ENCODE assay signal across 8 cellular contexts in the genomic region with DNA sequence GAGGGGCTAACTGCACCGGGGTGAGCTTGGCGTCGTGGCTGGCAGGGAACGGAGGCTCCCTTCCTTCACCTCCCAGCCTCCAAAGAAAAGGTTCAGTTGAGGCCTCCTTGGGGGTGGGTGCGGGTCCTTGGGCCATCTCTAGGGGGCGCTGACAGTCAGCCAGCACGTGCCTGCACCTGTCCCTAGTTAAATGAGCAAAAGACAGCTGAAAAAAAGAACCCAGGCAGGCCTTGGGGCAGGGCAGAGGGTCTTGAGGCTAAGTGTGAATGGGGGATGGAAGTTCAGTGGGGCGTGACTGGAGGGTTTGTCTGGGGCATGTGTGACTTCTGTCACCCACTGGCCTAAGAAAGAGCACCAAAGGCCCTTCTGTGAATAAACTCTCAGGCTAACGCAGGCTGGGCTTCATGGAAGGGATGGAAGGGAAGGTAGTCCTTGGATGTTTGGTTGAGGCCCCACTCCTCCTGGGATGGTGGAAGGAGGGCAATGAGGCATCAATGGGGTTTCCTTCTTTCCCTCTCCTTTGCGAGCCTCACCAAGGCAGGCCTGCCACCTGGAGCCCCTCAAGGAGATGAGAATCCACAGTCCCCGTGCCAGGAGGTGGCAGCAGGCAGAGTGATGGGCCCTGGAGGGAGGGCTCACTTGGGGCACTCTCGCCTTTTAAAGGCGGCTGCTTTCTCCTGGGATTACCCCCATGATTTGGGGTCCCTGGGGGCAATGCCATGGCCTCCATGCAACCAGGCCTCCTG. TPM values are rescaled to one million over a fixed set of nuclear protein-coding genes. Genes with fewer than 3 reads are reported as not detected.
DNase-seq lines count a peak whose midpoint lies in the region; ATAC-seq and TF ChIP-seq lines count a peak whose summit lies in the region.

No MANE protein-coding gene starts in this region.

- no peaks in the 10 kb centered on the region for H3K9me2 ChIP-seq in SK-N-SH

- peak overlapping the region; percentile 98 for H3K18ac ChIP-seq in neuronal stem cell (ENCODE audit: low read length)

- H3K79me2 ChIP-seq in SK-N-SH (ENCODE audit: insufficient read depth), result no peaks in the 10 kb centered on the region

- 74% methylated on average over 12 of the region's 13 CpGs for WGBS in SK-N-SH (ENCODE audit: low lambda C conversion rate)
- WGBS in neuronal stem cell (ENCODE audit: extremely low coverage in 2 of 2, insufficient read length in 2 of 2, insufficient replicate concordance in 1 of 2), 2 donors, result no CpG with 5 or more reads among the region's 13 CpGs

- peak overlapping the region; percentile 85 for H2BK5ac ChIP-seq in neuronal stem cell (ENCODE audit: low read length)

- TF ChIP-seq RAD21 in SK-N-SH (IDR thresholded peaks at IDR 0.05; ENCODE audit: low read length), result peak; percentile 40

- H3K9me3 ChIP-seq in SK-N-SH (0 out of 2 replicates have a peak, but pooled peaks cover 6% of the 10 kb centered on the region), neuronal stem cell (replicated peaks in 1 of 2; ENCODE audit: control insufficient read depth in 2 of 2, insufficient read depth in 1 of 2, low read depth in 1 of 2, low read length in 2 of 2) (peaks cover 0 to 8% of the 10 kb centered on the region in 2 donors)

- TF ChIP-seq EP300 in SK-N-SH (IDR thresholded peaks at IDR 0.05; ENCODE audit: borderline replicate concordance in 1 of 2, low read depth in 1 of 2, low read length in 1 of 2), result no peak

- peak; percentile 69 for DNase-seq in SK-N-SH
- DNase-seq in activated CD4-positive, alpha-beta T cell treated with anti-CD3 and anti-CD28 coated beads for 1 hour, result peak; percentile 48
- peak; percentile 25 for DNase-seq in effector CD8-positive, alpha-beta T cell (lab: John Stamatoyannopoulos, UW)
- no peak for DNase-seq in neuronal stem cell (ENCODE audit: low spot score)
- no peak for DNase-seq in hepatic stellate cell (ENCODE audit: low spot score)
- no peak for DNase-seq in NCI-H446 (lab: John Stamatoyannopoulos, UW)

- H3K27ac ChIP-seq in SK-N-SH (ENCODE audit: low read depth in 2 of 2, low read length in 1 of 2) (no peak overlapping the region), neuronal stem cell (replicated peaks; ENCODE audit: low read length) (no peak overlapping the region)

- no peak overlapping the region for H3K4me3 ChIP-seq in SK-N-SH (ENCODE audit: low read depth in 2 of 2, low read length in 1 of 2)
- no peak overlapping the region for H3K4me3 ChIP-seq in neuronal stem cell (ENCODE audit: low read length in 2 of 2)

- CTCF ChIA-PET in SK-N-SH (lab: Yijun Ruan, JAX), result interaction anchor here (0.7 to 3.0 kb wide), 15 partner anchors 9 to 342 kb away, joined by 3 to 15 read pairs (median 4); no protein-coding TSS in a partner anchor

- H2AFZ ChIP-seq in SK-N-SH (ENCODE audit: low read depth) (no peak overlapping the region), neuronal stem cell (ENCODE audit: low read length) (no peak overlapping the region)

- peak overlapping the region; percentile 48 for H4K8ac ChIP-seq in neuronal stem cell (ENCODE audit: low read depth, low read length)

- H3K14ac ChIP-seq in neuronal stem cell (ENCODE audit: low read length), result peak overlapping the region; percentile 47

- peak overlapping the region; percentile 100 for H2AK5ac ChIP-seq in neuronal stem cell (ENCODE audit: low read depth, low read length)

- H4K91ac ChIP-seq in neuronal stem cell (ENCODE audit: low read depth, low read length, poor library complexity), result no peak overlapping the region

- no peaks in the 10 kb centered on the region for H4K20me1 ChIP-seq in SK-N-SH (ENCODE audit: insufficient read depth)

- TF ChIP-seq CTCF in SK-N-SH (IDR thresholded peaks at IDR 0.05), result peak; percentile 58

- H3K27me3 ChIP-seq in SK-N-SH (ENCODE audit: insufficient read depth) (no peaks in the 10 kb centered on the region), neuronal stem cell (ENCODE audit: control insufficient read depth in 3 of 3, insufficient read depth in 3 of 3, low read depth in 1 of 3, low read length in 3 of 3) (no peaks in the 10 kb centered on the region)

- H3K36me3 ChIP-seq in SK-N-SH (replicated peaks in 1 of 2; ENCODE audit: control insufficient read depth in 1 of 2, insufficient read depth in 2 of 2, low read length in 1 of 2), result no peaks in the 10 kb centered on the region
- no peaks in the 10 kb centered on the region for H3K36me3 ChIP-seq in neuronal stem cell (replicated peaks in 1 of 2; ENCODE audit: control insufficient read depth in 2 of 2, insufficient read depth in 2 of 2, low read length in 2 of 2)

- no peak overlapping the region for H2BK120ac ChIP-seq in neuronal stem cell (ENCODE audit: low read depth, low read length)

- ATAC-seq in SK-N-SH treated with all-trans-retinoic acid at 6 μM for 48 hours (no peak), HG02798 (IDR thresholded peaks at IDR 0.05; ENCODE audit: poor library complexity, unreplicated experiment) (no peak)

- H3K79me1 ChIP-seq in neuronal stem cell (ENCODE audit: low read depth, low read length), result peaks cover 4% of the 10 kb centered on the region

- H2BK12ac ChIP-seq in neuronal stem cell (ENCODE audit: low read length), result peak overlapping the region; percentile 98

- POLR2A ChIA-PET in SK-N-SH (lab: Yijun Ruan, JAX), result no interaction called here

- H3K9ac ChIP-seq in SK-N-SH (no peak overlapping the region), neuronal stem cell (ENCODE audit: low read depth, low read length, poor library complexity) (no peak overlapping the region)

- H3K4me1 ChIP-seq in SK-N-SH (ENCODE audit: control insufficient read depth in 1 of 2, insufficient read depth in 2 of 2, low read depth in 1 of 2, low read length in 1 of 2), result peaks cover 14 to 27% of the 10 kb centered on the region in 2 experiments; a peak in 3 of 4 replicates
- H3K4me1 ChIP-seq in neuronal stem cell (ENCODE audit: control insufficient read depth in 2 of 2, insufficient read depth in 1 of 2, low read depth in 1 of 2, low read length in 2 of 2), result peaks cover 16 to 24% of the 10 kb centered on the region in 2 donors

- H3K4me2 ChIP-seq in SK-N-SH, result no peak overlapping the region
- no peak overlapping the region for H3K4me2 ChIP-seq in neuronal stem cell (ENCODE audit: insufficient read depth, low read length, poor library complexity, severe bottlenecking)

- no peaks in the 10 kb centered on the region for H3F3A ChIP-seq in SK-N-SH (replicated peaks; ENCODE audit: insufficient read depth)

- peak overlapping the region; percentile 80 for H3K4ac ChIP-seq in neuronal stem cell (ENCODE audit: low read length)

- H3K23ac ChIP-seq in neuronal stem cell (ENCODE audit: low read depth, low read length, poor library complexity), result peak overlapping the region; percentile 94

- peak overlapping the region; percentile 100 for H2BK15ac ChIP-seq in neuronal stem cell (ENCODE audit: low read length)

TF ChIP-seq in SK-N-SH, 30 proteins besides CTCF, POLR2A, EP300 and RAD21:
- TF ChIP-seq CHD2 (IDR thresholded peaks at IDR 0.05; ENCODE audit: low read length, partially characterized antibody), result no peak
- TF ChIP-seq SMC3 (IDR thresholded peaks at IDR 0.05; ENCODE audit: low read depth, low read length), result 0 out of 2 replicates have a peak, but pooled peaks have one; percentile 12

TF ChIP-seq in SK-N-SH treated with all-trans-retinoic acid at 6 μM for 48 hours, 23 proteins besides CTCF, POLR2A, EP300 and RAD21 (continues in another document):
- no peak for TF ChIP-seq TCF4 (CRISPR knock-in tag; IDR thresholded peaks at IDR 0.05; ENCODE audit: borderline replicate concordance)
- TF ChIP-seq TOX (CRISPR knock-in tag; IDR thresholded peaks at IDR 0.05; ENCODE audit: borderline replicate concordance), result no peak
- TF ChIP-seq ZC3H10 (CRISPR knock-in tag; IDR thresholded peaks at IDR 0.05), result no peak
- no peak for TF ChIP-seq ESRRG (CRISPR knock-in tag; IDR thresholded peaks at IDR 0.05)
- TF ChIP-seq, protein P1, sequence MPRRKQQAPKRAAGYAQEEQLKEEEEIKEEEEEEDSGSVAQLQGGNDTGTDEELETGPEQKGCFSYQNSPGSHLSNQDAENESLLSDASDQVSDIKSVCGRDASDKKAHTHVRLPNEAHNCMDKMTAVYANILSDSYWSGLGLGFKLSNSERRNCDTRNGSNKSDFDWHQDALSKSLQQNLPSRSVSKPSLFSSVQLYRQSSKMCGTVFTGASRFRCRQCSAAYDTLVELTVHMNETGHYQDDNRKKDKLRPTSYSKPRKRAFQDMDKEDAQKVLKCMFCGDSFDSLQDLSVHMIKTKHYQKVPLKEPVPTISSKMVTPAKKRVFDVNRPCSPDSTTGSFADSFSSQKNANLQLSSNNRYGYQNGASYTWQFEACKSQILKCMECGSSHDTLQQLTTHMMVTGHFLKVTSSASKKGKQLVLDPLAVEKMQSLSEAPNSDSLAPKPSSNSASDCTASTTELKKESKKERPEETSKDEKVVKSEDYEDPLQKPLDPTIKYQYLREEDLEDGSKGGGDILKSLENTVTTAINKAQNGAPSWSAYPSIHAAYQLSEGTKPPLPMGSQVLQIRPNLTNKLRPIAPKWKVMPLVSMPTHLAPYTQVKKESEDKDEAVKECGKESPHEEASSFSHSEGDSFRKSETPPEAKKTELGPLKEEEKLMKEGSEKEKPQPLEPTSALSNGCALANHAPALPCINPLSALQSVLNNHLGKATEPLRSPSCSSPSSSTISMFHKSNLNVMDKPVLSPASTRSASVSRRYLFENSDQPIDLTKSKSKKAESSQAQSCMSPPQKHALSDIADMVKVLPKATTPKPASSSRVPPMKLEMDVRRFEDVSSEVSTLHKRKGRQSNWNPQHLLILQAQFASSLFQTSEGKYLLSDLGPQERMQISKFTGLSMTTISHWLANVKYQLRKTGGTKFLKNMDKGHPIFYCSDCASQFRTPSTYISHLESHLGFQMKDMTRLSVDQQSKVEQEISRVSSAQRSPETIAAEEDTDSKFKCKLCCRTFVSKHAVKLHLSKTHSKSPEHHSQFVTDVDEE (CRISPR knock-in tag; IDR thresholded peaks at IDR 0.05), result no peak
- no peak for TF ChIP-seq ISL1 (CRISPR knock-in tag; IDR thresholded peaks at IDR 0.05)
- no peak for TF ChIP-seq ZFP30 (CRISPR knock-in tag; IDR thresholded peaks at IDR 0.05)
- TF ChIP-seq OSR1 (CRISPR knock-in tag; IDR thresholded peaks at IDR 0.05), result no peak
- TF ChIP-seq PPARA (CRISPR knock-in tag; IDR thresholded peaks at IDR 0.05; ENCODE audit: borderline replicate concordance), result no peak

RNA-seq across cellular contexts. Expression of a gene that starts 56.2 kb away (rescaled TPM):
- polyA plus RNA-seq in SK-N-SH (2012; rRNA removed), result 12.5 and 18.4 TPM in 2 replicates
- polyA plus RNA-seq in SK-N-SH (2012; cell fraction: cytosol; rRNA removed), result 22.0 and 22.2 TPM in 2 replicates
- polyA plus RNA-seq in SK-N-SH (2012; cell fraction: nucleus; rRNA removed), result 24.1 and 24.2 TPM in 2 replicates
- polyA plus RNA-seq in neuronal stem cell (2013, experiment 1 of 2), result 39.5 TPM
- 40.0 TPM for polyA plus RNA-seq in neuronal stem cell (2013, experiment 2 of 2)

Comparison
In these comparisons a context has a peak if more than half of its experiments do, and no peak if none do; other contexts are left out.
1. DNase-seq: peak in SK-N-SH (single experiment), activated CD4-positive, alpha-beta T cell treated with anti-CD3 and anti-CD28 coated beads for 1 hour (single experiment) and effector CD8-positive, alpha-beta T cell (single experiment); none in neuronal stem cell (single experiment), hepatic stellate cell (single experiment) and NCI-H446 (0 of 2).